Comparison of ENCODE assay signal across 10 cellular contexts in genomic region chr2:173990970-173991819, GRCh38. TPM values are rescaled to one million over a fixed set of nuclear protein-coding genes. Genes with fewer than 3 reads are reported as not detected.
A peak's percentile ranks its signal among the peaks of the same experiment; 100 is the strongest.
DNase-seq lines count a peak whose midpoint lies in the region; ATAC-seq, FAIRE-seq and TF ChIP-seq lines count a peak whose summit lies in the region.
"Had no signal": no experiment of that assay in that cellular context is flagged by ENCODE, and none has a peak within 500 bp of the region (broad histone marks: within the 10 kb centered on the region; RNA-seq: fewer than 3 reads in every experiment).

No MANE protein-coding gene starts in this region.

- no peak for TF ChIP-seq CTCF in GM12878 (IDR thresholded peaks at IDR 0.05 in 2 of 3, conservative IDR thresholded peaks at IDR 0.05 in 1 of 3; ENCODE audit: control insufficient read depth in 2 of 3, extremely low read depth in 1 of 3, insufficient read depth in 1 of 3, low read depth in 3 of 3, low read length in 3 of 3)

- no peaks in the 10 kb centered on the region for H3K79me2 ChIP-seq in GM12878 (ENCODE audit: control insufficient read depth, insufficient read depth, low read length)

- POLR2A ChIA-PET in GM12878 (lab: Charles Lee): no interaction called here

- H3K4me1 ChIP-seq in GM12878 (ENCODE audit: control insufficient read depth, insufficient read depth, low read length): peaks cover 38% of the 10 kb centered on the region

- in situ Hi-C loops in GM12878 (cut with MboI): no loop called here

- RAD21 ChIA-PET in GM12878 (lab: Charles Lee; ENCODE audit: unreplicated experiment): no interaction called here

- H3K27me3 Mint-ChIP-seq in memory B cell: no peaks in the 10 kb centered on the region
- H3K27me3 Mint-ChIP-seq in activated CD8-positive, alpha-beta memory T cell treated with anti-CD3 and anti-CD28 coated beads, Interleukin-2, amount 10 ng/mL, durations not matched to agents 7 days and 5 days: peaks cover 8% of the 10 kb centered on the region

- H3K9me3 Mint-ChIP-seq in memory B cell: no peaks in the 10 kb centered on the region
- no peaks in the 10 kb centered on the region for H3K9me3 Mint-ChIP-seq in activated CD8-positive, alpha-beta memory T cell treated with anti-CD3 and anti-CD28 coated beads, Interleukin-2, amount 10 ng/mL, durations not matched to agents 7 days and 5 days (ENCODE audit: low read depth)

- no peak for TF ChIP-seq RAD21 in GM12878 (IDR thresholded peaks at IDR 0.05; ENCODE audit: insufficient read depth, low read depth, low read length)

- H3K27ac ChIP-seq in GM12878 (ENCODE audit: control insufficient read depth, insufficient read depth): peak overlapping the region; percentile 45

- H3K4me3 ChIP-seq in GM12878: peak overlapping the region; percentile 13; the same call in 1 of the 2 replicates

- no peaks in the 10 kb centered on the region for H3K9me3 ChIP-seq in GM12878 (replicated peaks; ENCODE audit: control insufficient read depth, insufficient read depth, low read length)

- DNase-seq in GM12878 (ENCODE audit: low read depth, low spot score) (peak; percentile 87), memory B cell (ENCODE audit: low spot score in 2 of 2) (peak; percentile 24 to 43), NCI-H146 treated with DMSO at 0.1 percent for 48 hours (lab: John Stamatoyannopoulos, UW; ENCODE audit: unreplicated experiment) (no peak), HT-29 (ENCODE audit: low spot score) (no peak)
- no peak for DNase-seq in activated CD8-positive, alpha-beta memory T cell treated with anti-CD3 and anti-CD28 coated beads, Interleukin-2, amount 10 ng/mL, durations not matched to agents 7 days and 5 days

- H2AFZ ChIP-seq in GM12878 (ENCODE audit: control insufficient read depth, low read depth, low read length): peak overlapping the region; percentile 76

- FAIRE-seq in GM12878 (lab: Jason Lieb, UNC): no peak
- FAIRE-seq: islet of Langerhans had no signal

- peak overlapping the region; percentile 36 for H3K4me2 ChIP-seq in GM12878 (ENCODE audit: control insufficient read depth, insufficient read depth)

- H3K4me3 Mint-ChIP-seq in memory B cell: peak overlapping the region; percentile 70
- H3K4me3 Mint-ChIP-seq in activated CD8-positive, alpha-beta memory T cell treated with anti-CD3 and anti-CD28 coated beads, Interleukin-2, amount 10 ng/mL, durations not matched to agents 7 days and 5 days: no peak overlapping the region

- no peaks in the 10 kb centered on the region for H3K36me3 Mint-ChIP-seq in memory B cell
- no peaks in the 10 kb centered on the region for H3K36me3 Mint-ChIP-seq in activated CD8-positive, alpha-beta memory T cell treated with anti-CD3 and anti-CD28 coated beads, Interleukin-2, amount 10 ng/mL, durations not matched to agents 7 days and 5 days

- H4K20me1 ChIP-seq in GM12878 (ENCODE audit: control insufficient read depth, insufficient read depth): no peaks in the 10 kb centered on the region

- TF ChIP-seq POLR2A in GM12878 (IDR thresholded peaks at IDR 0.05; ENCODE audit: low read depth, low read length): no peak

- peak overlapping the region; percentile 92 for H3K27ac Mint-ChIP-seq in memory B cell
- no peak overlapping the region for H3K27ac Mint-ChIP-seq in activated CD8-positive, alpha-beta memory T cell treated with anti-CD3 and anti-CD28 coated beads, Interleukin-2, amount 10 ng/mL, durations not matched to agents 7 days and 5 days

- no peak for TF ChIP-seq EP300 in GM12878 (IDR thresholded peaks at IDR 0.05; ENCODE audit: borderline replicate concordance in 1 of 2, control insufficient read depth in 1 of 2, low read depth in 2 of 2, low read length in 2 of 2)

- H3K27me3 ChIP-seq in GM12878 (replicated peaks in 1 of 2; ENCODE audit: control insufficient read depth in 2 of 2, insufficient read depth in 2 of 2, low read length in 1 of 2): no peaks in the 10 kb centered on the region

- H3K4me1 Mint-ChIP-seq in memory B cell: peaks cover 27% of the 10 kb centered on the region
- H3K4me1 Mint-ChIP-seq in activated CD8-positive, alpha-beta memory T cell treated with anti-CD3 and anti-CD28 coated beads, Interleukin-2, amount 10 ng/mL, durations not matched to agents 7 days and 5 days: no peaks in the 10 kb centered on the region

- peak overlapping the region; percentile 0; the same call in 1 of the 2 replicates for H3K9ac ChIP-seq in GM12878 (ENCODE audit: control insufficient read depth, insufficient read depth, low read length)

- BruUV-seq in GM12878 (replicated peaks; lab: Mats Ljungman, UMichigan): no TSS peak

- 12% methylated on average over 13 of the region's 13 CpGs for WGBS in GM12878 (ENCODE audit: insufficient coverage, insufficient replicate concordance, low lambda C conversion rate, missing lambda C conversion rate)

- CTCF ChIA-PET in GM12878 (lab: Yijun Ruan, JAX): no interaction called here
- CTCF ChIA-PET in activated CD8-positive, alpha-beta memory T cell treated with anti-CD3 and anti-CD28 coated beads, Interleukin-2, amount 10 ng/mL, durations not matched to agents 7 days and 5 days (lab: Charles Lee): no interaction called here

- SMC1A ChIA-PET in GM12878 (lab: Charles Lee; ENCODE audit: uncharacterized antibody, unreplicated experiment): interaction anchor here (1.1 kb wide), 1 partner anchor 18 kb away, joined by 3 read pairs; no protein-coding TSS in a partner anchor

- peak; percentile 51 for ATAC-seq in GM19043 (IDR thresholded peaks at IDR 0.05; ENCODE audit: low read depth, unreplicated experiment)
- ATAC-seq in HG03342 (IDR thresholded peaks at IDR 0.05; ENCODE audit: unreplicated experiment): peak; percentile 44
- ATAC-seq in GM12878: peak; percentile 86
- ATAC-seq in memory B cell (ENCODE audit: low read depth): peak; percentile 96
- ATAC-seq in activated CD8-positive, alpha-beta memory T cell treated with anti-CD3 and anti-CD28 coated beads, Interleukin-2, amount 10 ng/mL, durations not matched to agents 7 days and 5 days: no peak
- no peak for ATAC-seq in activated CD4-positive, CD25-positive, alpha-beta regulatory T cell treated with anti-CD3 and anti-CD28 coated beads, Interleukin-2, amount 50 U/mL, for 24 hours
- ATAC-seq: Panc1 had no signal

- H3K36me3 ChIP-seq in GM12878 (ENCODE audit: control insufficient read depth in 2 of 2, insufficient read depth in 2 of 2, low read length in 1 of 2): no peaks in the 10 kb centered on the region

- intact Hi-C loops in GM12878 (cut with micrococcal nuclease; ENCODE audit: unreplicated experiment): no loop called here

TF ChIP-seq in GM12878, 131 proteins besides CTCF, POLR2A, EP300 and RAD21:
- no peak for TF ChIP-seq HDAC6 (IDR thresholded peaks at IDR 0.05; ENCODE audit: unreplicated experiment)
- TF ChIP-seq YY1 (IDR thresholded peaks at IDR 0.05; ENCODE audit: low read depth, low read length): 0 out of 2 replicates have a peak, but pooled peaks have one; percentile 36

RNA-seq across cellular contexts. Expression of gene SP3, which starts 26.0 kb away (rescaled TPM):
- total RNA-seq in GM12878 (2013; cell fraction: nucleolus; rRNA removed): 171 and 179 TPM in 2 replicates
- total RNA-seq in GM12878 (2014; rRNA removed): 81.8 and 82.6 TPM in 2 replicates
- 85.2 and 87.6 TPM in 2 replicates for total RNA-seq in GM12878 (2014; rRNA removed; fragmentation: Illumina TruSeq; extraction: Trizol)
- 70.7 and 74.8 TPM in 2 replicates for total RNA-seq in GM12878 (2021)
- polyA plus RNA-seq in GM12878 (2011; ENCODE audit: low read depth): 17.5 TPM
- 71.0 and 94.6 TPM in 2 replicates for polyA plus RNA-seq in GM12878 (2011; rRNA removed)
- 31.1 and 34.6 TPM in 2 replicates for polyA plus RNA-seq in GM12878 (2011; cell fraction: cytosol; rRNA removed)
- 36.5 and 43.8 TPM in 2 replicates for polyA plus RNA-seq in GM12878 (2011; cell fraction: nucleus; rRNA removed)
- 19.5 and 25.2 TPM in 2 replicates for polyA plus RNA-seq in GM12878 (2012)
- 62.3 and 80.9 TPM in 2 replicates for polyA plus RNA-seq in GM12878 (2014; fragmentation: Illumina TruSeq; extraction: Trizol)
- polyA plus RNA-seq in GM12878 (2014; fragmentation: Nextera tagmentation; extraction: Ambion mirVana): 10 to 100 TPM in 1 of 2 experiments, 1 to 10 TPM in 1; 9.9 to 12.2 TPM
- polyA plus RNA-seq in GM12878 (2014; rRNA removed): 42.4 TPM in 2 replicates
- polyA plus RNA-seq in GM12878 (2016; fragmentation: Nextera tagmentation; extraction: Ambion mirVana): 10 to 100 TPM; 35.8 to 36.2 TPM
- 114 and 144 TPM in 2 replicates for polyA minus RNA-seq in GM12878 (2011; rRNA and poly(A)+ RNA removed)
- 35.6 and 37.4 TPM in 2 replicates for polyA minus RNA-seq in GM12878 (2011; cell fraction: cytosol; rRNA and poly(A)+ RNA removed)
- polyA minus RNA-seq in GM12878 (2011; cell fraction: nucleus; rRNA and poly(A)+ RNA removed): 87.9 and 121 TPM in 2 replicates
- 100 to 1,000 TPM in 1 of 2 experiments, 10 to 100 TPM in 1; 95.7 to 105 TPM for total RNA-seq in activated CD8-positive, alpha-beta memory T cell treated with anti-CD3 and anti-CD28 coated beads, Interleukin-2, amount 10 ng/mL, durations not matched to agents 7 days and 5 days
- total RNA-seq in HT-29 (2014; rRNA removed; shearing (Covaris generic)): 102 and 104 TPM in 2 replicates

Comparison
In these comparisons a context has a peak if more than half of its experiments do, and no peak if none do; other contexts are left out.
1. ATAC-seq: peak in GM19043 (single experiment), HG03342 (single experiment), GM12878 (single experiment) and memory B cell (single experiment); none in activated CD8-positive, alpha-beta memory T cell treated with anti-CD3 and anti-CD28 coated beads, Interleukin-2, amount 10 ng/mL, durations not matched to agents 7 days and 5 days (single experiment) and activated CD4-positive, CD25-positive, alpha-beta regulatory T cell treated with anti-CD3 and anti-CD28 coated beads, Interleukin-2, amount 50 U/mL, for 24 hours (0 of 2).
2. DNase-seq: peak in GM12878 (single experiment) and memory B cell (2 of 2); none in activated CD8-positive, alpha-beta memory T cell treated with anti-CD3 and anti-CD28 coated beads, Interleukin-2, amount 10 ng/mL, durations not matched to agents 7 days and 5 days (single experiment), NCI-H146 treated with DMSO at 0.1 percent for 48 hours (single experiment) and HT-29 (single experiment).